In the genomic region with DNA sequence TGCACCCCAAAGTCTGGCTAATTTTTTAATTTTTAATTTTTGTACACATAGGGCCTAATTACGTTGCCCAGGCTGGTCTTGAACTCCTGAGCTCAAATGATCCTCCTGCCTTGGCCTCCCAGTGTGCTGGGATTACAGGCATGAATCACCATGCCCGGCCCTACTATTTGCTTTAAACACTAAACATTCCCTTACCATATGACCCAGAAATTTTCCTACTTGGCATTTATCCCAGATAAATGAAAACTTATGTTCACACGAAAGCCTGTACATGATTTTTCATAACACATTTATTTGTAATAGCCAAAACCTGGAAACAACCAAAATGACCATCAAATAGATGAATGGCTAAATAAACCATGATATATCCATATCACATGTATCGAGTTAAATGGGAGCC, we compare ENCODE assay signal across 21 cellular contexts.
"Had no signal": no experiment of that assay in that cellular context is flagged by ENCODE, and none has a peak within 500 bp of the region (broad histone marks: within the 10 kb centered on the region; RNA-seq: fewer than 3 reads in every experiment).

No MANE protein-coding gene starts in this region.

- H3K9me3 ChIP-seq: left ventricle myocardium inferior, neutrophil, sigmoid colon, spleen, testis, upper lobe of left lung had no signal

- DNase-seq: activated CD4-positive, alpha-beta T cell treated with anti-CD3 and anti-CD28 coated beads for 1 hour; activated CD4-positive, alpha-beta T cell treated with anti-CD3 and anti-CD28 coated beads, Interleukin-2, amount 50 U/mL, for 48 hours; activated naive CD4-positive, alpha-beta T cell treated with anti-CD3 and anti-CD28 coated beads for 36 hours; effector CD8-positive, alpha-beta T cell; glutamatergic neuron; hypothalamus; left ventricle myocardium inferior; mesenchymal stem cell; natural killer cell; sigmoid colon; stimulated activated naive CD8-positive, alpha-beta T cell treated with anti-CD3 and anti-CD28 coated beads, Interleukin-15, amount 100 ng/mL, for 72 hours; T-cell; T1000; testis; upper lobe of left lung had no signal

- H3K27me3 Mint-ChIP-seq: activated T-helper 17 cell treated with anti-CD3 and anti-CD28 coated beads, Interleukin-2, amount 50 U/mL, for 72 hours; stimulated activated naive CD8-positive, alpha-beta T cell treated with anti-CD3 and anti-CD28 coated beads, Interleukin-15, amount 100 ng/mL, for 72 hours; T-cell had no signal

- H3K9me3 Mint-ChIP-seq: activated naive CD4-positive, alpha-beta T cell treated with anti-CD3 and anti-CD28 coated beads for 36 hours; activated T-helper 17 cell treated with anti-CD3 and anti-CD28 coated beads, Interleukin-2, amount 50 U/mL, for 72 hours; natural killer cell; stimulated activated naive CD8-positive, alpha-beta T cell treated with anti-CD3 and anti-CD28 coated beads, Interleukin-15, amount 100 ng/mL, for 72 hours; T-cell had no signal

- H3K4me3 ChIP-seq: coronary artery, left ventricle myocardium inferior, sigmoid colon, spleen, testis, upper lobe of left lung had no signal

- H3K9ac ChIP-seq: parathyroid adenoma had no signal

- H3K4me3 Mint-ChIP-seq: activated naive CD4-positive, alpha-beta T cell treated with anti-CD3 and anti-CD28 coated beads for 36 hours; activated T-helper 17 cell treated with anti-CD3 and anti-CD28 coated beads, Interleukin-2, amount 50 U/mL, for 72 hours; natural killer cell; stimulated activated naive CD8-positive, alpha-beta T cell treated with anti-CD3 and anti-CD28 coated beads, Interleukin-15, amount 100 ng/mL, for 72 hours; T-cell had no signal

- H3K36me3 Mint-ChIP-seq: natural killer cell had no signal

- ATAC-seq: activated T-helper 17 cell treated with anti-CD3 and anti-CD28 coated beads, Interleukin-2, amount 50 U/mL, for 72 hours; natural killer cell; stimulated activated naive CD8-positive, alpha-beta T cell treated with anti-CD3 and anti-CD28 coated beads, Interleukin-15, amount 100 ng/mL, for 72 hours; T-cell had no signal

- H3K36me3 ChIP-seq: left ventricle myocardium inferior, neutrophil, sigmoid colon, spleen, upper lobe of left lung had no signal

- H3K4me1 ChIP-seq: left ventricle myocardium inferior, parathyroid adenoma, sigmoid colon, testis had no signal

- H3K27ac ChIP-seq: coronary artery, left ventricle myocardium inferior, neutrophil, parathyroid adenoma, sigmoid colon, spleen, testis, upper lobe of left lung, VCaP had no signal

- H3K27me3 ChIP-seq: neutrophil, sigmoid colon, spleen, testis, upper lobe of left lung had no signal

- H3K27ac Mint-ChIP-seq: activated naive CD4-positive, alpha-beta T cell treated with anti-CD3 and anti-CD28 coated beads for 36 hours; activated T-helper 17 cell treated with anti-CD3 and anti-CD28 coated beads, Interleukin-2, amount 50 U/mL, for 72 hours; natural killer cell; T-cell had no signal

- H3K79me2 ChIP-seq: parathyroid adenoma had no signal

- H2AFZ ChIP-seq: parathyroid adenoma had no signal

- H3K4me1 Mint-ChIP-seq: natural killer cell; stimulated activated naive CD8-positive, alpha-beta T cell treated with anti-CD3 and anti-CD28 coated beads, Interleukin-15, amount 100 ng/mL, for 72 hours; T-cell had no signal
